In genomic region chr17:62552851-62553659, GRCh38 we compare ENCODE assay signal across 8 cellular contexts.
A peak's percentile ranks its signal among the peaks of the same experiment; 100 is the strongest.
DNase-seq lines count a peak whose midpoint lies in the region; ATAC-seq and TF ChIP-seq lines count a peak whose summit lies in the region.
"Not testable (repeated sequence)": the region's sequence is repeated elsewhere in the genome, so short reads cannot be mapped to it uniquely, and the experiment has no call there.

No MANE protein-coding gene starts in this region.

- TF ChIP-seq CTCF in lung (IDR thresholded peaks at IDR 0.05; ENCODE audit: control extremely low read depth, extremely low read depth): not testable (repeated sequence)

- not testable (repeated sequence) for H3K9me3 ChIP-seq in KOPT-K1 (ENCODE audit: insufficient read depth, low read length, poor library complexity, severe bottlenecking); lung (ENCODE audit: control insufficient read depth in 2 of 2, insufficient read depth in 1 of 2, low read length in 1 of 2)

- peaks cover 6 to 13% of the 10 kb centered on the region in 2 donors for H3K4me1 Mint-ChIP-seq in effector memory CD8-positive, alpha-beta T cell (ENCODE audit: low read depth in 2 of 2)
- peaks cover 13% of the 10 kb centered on the region for H3K4me1 Mint-ChIP-seq in stimulated activated naive CD8-positive, alpha-beta T cell treated with anti-CD3 and anti-CD28 coated beads, Interleukin-15, amount 100 ng/mL, for 72 hours

- peaks cover 36% of the 10 kb centered on the region for H3K36me3 ChIP-seq in KOPT-K1 (ENCODE audit: insufficient read depth, low read length)
- H3K36me3 ChIP-seq in lung (ENCODE audit: control insufficient read depth in 2 of 2, insufficient read depth in 2 of 2, low read length in 2 of 2): not testable (repeated sequence)

- ATAC-seq in GM21786 (IDR thresholded peaks at IDR 0.05; ENCODE audit: unreplicated experiment): peak; percentile 83
- ATAC-seq in effector memory CD8-positive, alpha-beta T cell (replicated peaks): peak; percentile 98
- peak; percentile 75 for ATAC-seq in lung (ENCODE audit: insufficient read depth, low FRiP score)
- ATAC-seq in stimulated activated naive CD8-positive, alpha-beta T cell treated with anti-CD3 and anti-CD28 coated beads, Interleukin-15, amount 100 ng/mL, for 72 hours: peak; percentile 86

- not testable (repeated sequence) for H3K27me3 ChIP-seq in lung (ENCODE audit: control insufficient read depth, insufficient read depth)

- peak overlapping the region; percentile 78 to 95 for H3K27ac Mint-ChIP-seq in effector memory CD8-positive, alpha-beta T cell
- peak overlapping the region in 1 of 2 donors; percentile 74 for H3K27ac Mint-ChIP-seq in stimulated activated naive CD8-positive, alpha-beta T cell treated with anti-CD3 and anti-CD28 coated beads, Interleukin-15, amount 100 ng/mL, for 72 hours

- H3K9me3 Mint-ChIP-seq in effector memory CD8-positive, alpha-beta T cell; stimulated activated naive CD8-positive, alpha-beta T cell treated with anti-CD3 and anti-CD28 coated beads, Interleukin-15, amount 100 ng/mL, for 72 hours: not testable (repeated sequence)

- peak overlapping the region; percentile 68 to 76 for H3K4me3 Mint-ChIP-seq in effector memory CD8-positive, alpha-beta T cell
- peak overlapping the region; percentile 49 to 66 for H3K4me3 Mint-ChIP-seq in stimulated activated naive CD8-positive, alpha-beta T cell treated with anti-CD3 and anti-CD28 coated beads, Interleukin-15, amount 100 ng/mL, for 72 hours

- peak overlapping the region; percentile 37 for H3K27ac ChIP-seq in KOPT-K1 (ENCODE audit: low read depth, low read length, poor library complexity, severe bottlenecking)
- not testable (repeated sequence) for H3K27ac ChIP-seq in lung (ENCODE audit: low read depth in 1 of 2, low read length in 1 of 2)

- WGBS in lung, 2 donors: 15 to 21% methylated on average over 4 of the region's 4 CpGs

- DNase-seq in ELR (ENCODE audit: low read depth) (peak; percentile 68), NOMO-1 treated with DMSO at 0.1 percent for 48 hours (lab: John Stamatoyannopoulos, UW; ENCODE audit: unreplicated experiment) (peak; percentile 52), lung (ENCODE audit: low spot score) (peak; percentile 36)
- peak; percentile 9 for DNase-seq in activated CD4-positive, alpha-beta T cell treated with anti-CD3 and anti-CD28 coated beads, Interleukin-2, amount 50 U/mL, for 1 hour
- DNase-seq in effector memory CD8-positive, alpha-beta T cell: peak; percentile 30 to 49 (median 48)
- DNase-seq in stimulated activated naive CD8-positive, alpha-beta T cell treated with anti-CD3 and anti-CD28 coated beads, Interleukin-15, amount 100 ng/mL, for 72 hours: peak; percentile 28 to 30

- not testable (repeated sequence) for H3K4me3 ChIP-seq in lung

- H3K36me3 Mint-ChIP-seq in effector memory CD8-positive, alpha-beta T cell (ENCODE audit: insufficient read depth): peaks cover 29% of the 10 kb centered on the region

- not testable (repeated sequence) for H3K4me1 ChIP-seq in lung (ENCODE audit: control insufficient read depth in 2 of 2, insufficient read depth in 2 of 2, low read length in 2 of 2)

- not testable (repeated sequence) for H3K27me3 Mint-ChIP-seq in effector memory CD8-positive, alpha-beta T cell; stimulated activated naive CD8-positive, alpha-beta T cell treated with anti-CD3 and anti-CD28 coated beads, Interleukin-15, amount 100 ng/mL, for 72 hours

Comparison
In these comparisons a context has a peak if more than half of its experiments do, and no peak if none do; other contexts are left out.
1. DNase-seq: peak in every context shown above with its lines; median percentile 68 in ELR; 52 in NOMO-1 treated with DMSO at 0.1 percent for 48 hours; 48 in effector memory CD8-positive, alpha-beta T cell; 36 in lung; 29 in stimulated activated naive CD8-positive, alpha-beta T cell treated with anti-CD3 and anti-CD28 coated beads, Interleukin-15, amount 100 ng/mL, for 72 hours; 9 in activated CD4-positive, alpha-beta T cell treated with anti-CD3 and anti-CD28 coated beads, Interleukin-2, amount 50 U/mL, for 1 hour.